In genomic region chr5:150284311-150284710, GRCh38 we compare ENCODE assay signal across 18 cellular contexts. TPM values are rescaled to one million over a fixed set of nuclear protein-coding genes. Genes with fewer than 3 reads are reported as not detected.
"Had no signal": no experiment of that assay in that cellular context is flagged by ENCODE, and none has a peak within 500 bp of the region (broad histone marks: within the 10 kb centered on the region; RNA-seq: fewer than 3 reads in every experiment).

No MANE protein-coding gene starts in this region.

- H3K4me1 ChIP-seq: heart left ventricle, right atrium auricular region had no signal

- H2AFZ ChIP-seq: neural progenitor cell had no signal

- H3K27ac ChIP-seq: cardiac muscle cell, coronary artery, heart left ventricle, neural progenitor cell, right atrium auricular region, skin epidermis had no signal

- H3K27me3 ChIP-seq: heart left ventricle, neural progenitor cell, right atrium auricular region had no signal

- ATAC-seq: heart left ventricle had no signal

- H3K9me3 ChIP-seq: heart left ventricle, right atrium auricular region had no signal

- H3K4me3 ChIP-seq: cardiac muscle cell, coronary artery, heart left ventricle, lung, neural progenitor cell, right atrium auricular region, skin epidermis had no signal

- H3K4me2 ChIP-seq: neural progenitor cell had no signal

- H3K9ac ChIP-seq: neural progenitor cell had no signal

- H3K36me3 ChIP-seq: cardiac muscle cell, heart left ventricle, neural progenitor cell, right atrium auricular region had no signal

- DNase-seq: activated CD4-positive, alpha-beta memory T cell treated with anti-CD3 and anti-CD28 coated beads, Interleukin-2, amount 10 ng/mL, durations not matched to agents 7 days and 5 days; activated effector memory CD4-positive, alpha-beta T cell treated with Interleukin-2 at 50 U/mL for 16 hours; activated naive CD4-positive, alpha-beta T cell treated with anti-CD3 and anti-CD28 coated beads, Interleukin-2, amount 50 U/mL, for 16 hours; activated T-cell treated with anti-CD3 and anti-CD28 coated beads, Interleukin-2, amount 50 U/mL, for 24 hours; effector CD4-positive, alpha-beta T cell; foreskin melanocyte; heart left ventricle; immature natural killer cell; stimulated activated CD4-positive, alpha-beta T cell treated with anti-CD3 and anti-CD28 coated beads, Interleukin-4, amount 100 ng/mL, for 24 hours; stimulated activated naive CD4-positive, alpha-beta T cell treated with Interleukin-2 at 50 U/mL for 16 hours; substantia nigra had no signal

- FAIRE-seq: endothelial cell of umbilical vein had no signal

RNA-seq across cellular contexts. Expression of gene CAMK2A, which starts 5.3 kb away (rescaled TPM):
- total RNA-seq: activated CD4-positive, alpha-beta memory T cell treated with anti-CD3 and anti-CD28 coated beads, Interleukin-2, amount 10 ng/mL, durations not matched to agents 7 days and 5 days; endothelial cell of umbilical vein had no signal
- polyA plus RNA-seq: endothelial cell of umbilical vein, immature natural killer cell had no signal

RNA-seq across cellular contexts. Expression of gene ARSI, which starts 18.4 kb away (rescaled TPM):
- total RNA-seq: activated CD4-positive, alpha-beta memory T cell treated with anti-CD3 and anti-CD28 coated beads, Interleukin-2, amount 10 ng/mL, durations not matched to agents 7 days and 5 days had no signal
- polyA plus RNA-seq: immature natural killer cell had no signal
